Comparison of ENCODE assay signal across 12 cellular contexts in the genomic region with DNA sequence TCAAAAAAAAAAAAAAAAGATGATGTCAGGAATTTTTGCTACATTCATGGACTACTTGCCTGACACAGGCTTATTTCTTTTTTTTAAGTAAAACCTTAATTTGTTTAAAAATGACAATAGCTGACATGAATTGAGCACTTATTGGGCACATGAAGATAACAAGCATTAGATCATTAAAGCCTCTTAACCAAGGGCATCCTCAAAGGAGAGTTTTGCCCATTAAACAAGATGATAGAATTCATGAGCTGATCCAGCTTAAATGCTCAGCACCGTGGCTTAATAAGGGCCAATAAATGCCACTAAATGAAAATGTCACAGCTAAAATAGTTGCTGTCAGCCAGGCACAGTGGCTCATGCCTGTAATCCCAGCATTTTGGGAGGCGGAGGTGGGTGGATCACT. TPM values are rescaled to one million over a fixed set of nuclear protein-coding genes. Genes with fewer than 3 reads are reported as not detected.
"Had no signal": no experiment of that assay in that cellular context is flagged by ENCODE, and none has a peak within 500 bp of the region (broad histone marks: within the 10 kb centered on the region; RNA-seq: fewer than 3 reads in every experiment).

No MANE protein-coding gene starts in this region.

- H3K4me2 ChIP-seq: GM23338 had no signal

- DNase-seq: H9, HCEC 1CT, HFFc6, IMR-90, KG1 had no signal

- H3K27ac ChIP-seq: HL-60 had no signal

- FAIRE-seq: H1, H54, HepG2, K562 had no signal

- ATAC-seq: GM23338, HepG2, K562 had no signal

- H3K4me3 ChIP-seq: GM23338, K562 had no signal

- H2AFZ ChIP-seq: GM23338 had no signal

RNA-seq across cellular contexts. Expression of a gene that starts 44.3 kb away (rescaled TPM):
- total RNA-seq: GM23338, HepG2, HT1080, IMR-90 had no signal
